ENCODE assay signal across 1 cellular context in the genomic region with DNA sequence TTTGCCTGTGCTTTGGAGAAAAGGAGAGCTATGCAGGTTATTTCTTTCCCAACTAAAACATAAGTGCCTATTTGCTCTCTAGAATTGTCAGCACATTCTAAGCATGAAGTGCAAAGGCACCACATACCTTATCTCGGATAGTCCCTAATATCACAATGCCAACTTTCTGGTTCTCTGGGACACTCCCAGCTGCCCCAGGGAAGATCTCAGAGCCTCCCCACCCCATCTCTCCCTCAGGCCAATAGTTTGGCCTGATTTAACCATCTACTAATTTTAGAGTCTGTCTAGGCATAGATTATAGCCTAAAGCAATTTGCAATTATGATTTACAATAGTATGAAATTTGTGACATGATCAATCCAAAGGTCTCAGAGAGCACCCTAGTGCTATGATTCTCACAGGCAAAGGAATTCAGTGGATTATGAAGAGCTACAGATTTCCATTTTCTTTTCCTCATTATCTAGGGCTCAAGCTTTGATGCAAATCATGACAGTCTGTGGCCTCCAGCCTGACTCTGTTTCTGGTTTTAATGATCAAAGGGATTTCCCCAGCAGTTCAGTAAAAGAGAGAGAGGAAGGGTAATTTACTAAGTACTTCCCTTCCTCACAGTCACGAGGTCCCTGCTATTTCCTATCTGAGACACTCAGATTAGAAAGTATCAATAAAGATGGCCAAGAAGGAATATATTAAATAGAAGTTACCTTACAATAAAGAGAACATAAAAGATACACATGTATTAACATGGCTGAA.
TF ChIP-seq lines count a peak whose summit lies in the region.

No MANE protein-coding gene starts in this region.

TF ChIP-seq in WTC11, 78 proteins besides CTCF, POLR2A, EP300 and RAD21 (continued from another document):
- TF ChIP-seq, protein P1, sequence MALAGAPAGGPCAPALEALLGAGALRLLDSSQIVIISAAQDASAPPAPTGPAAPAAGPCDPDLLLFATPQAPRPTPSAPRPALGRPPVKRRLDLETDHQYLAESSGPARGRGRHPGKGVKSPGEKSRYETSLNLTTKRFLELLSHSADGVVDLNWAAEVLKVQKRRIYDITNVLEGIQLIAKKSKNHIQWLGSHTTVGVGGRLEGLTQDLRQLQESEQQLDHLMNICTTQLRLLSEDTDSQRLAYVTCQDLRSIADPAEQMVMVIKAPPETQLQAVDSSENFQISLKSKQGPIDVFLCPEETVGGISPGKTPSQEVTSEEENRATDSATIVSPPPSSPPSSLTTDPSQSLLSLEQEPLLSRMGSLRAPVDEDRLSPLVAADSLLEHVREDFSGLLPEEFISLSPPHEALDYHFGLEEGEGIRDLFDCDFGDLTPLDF (CRISPR knock-in tag; IDR thresholded peaks at IDR 0.05) = no peak
- TF ChIP-seq PRRX2 (CRISPR knock-in tag; IDR thresholded peaks at IDR 0.05) = no peak
- TF ChIP-seq, protein P2, sequence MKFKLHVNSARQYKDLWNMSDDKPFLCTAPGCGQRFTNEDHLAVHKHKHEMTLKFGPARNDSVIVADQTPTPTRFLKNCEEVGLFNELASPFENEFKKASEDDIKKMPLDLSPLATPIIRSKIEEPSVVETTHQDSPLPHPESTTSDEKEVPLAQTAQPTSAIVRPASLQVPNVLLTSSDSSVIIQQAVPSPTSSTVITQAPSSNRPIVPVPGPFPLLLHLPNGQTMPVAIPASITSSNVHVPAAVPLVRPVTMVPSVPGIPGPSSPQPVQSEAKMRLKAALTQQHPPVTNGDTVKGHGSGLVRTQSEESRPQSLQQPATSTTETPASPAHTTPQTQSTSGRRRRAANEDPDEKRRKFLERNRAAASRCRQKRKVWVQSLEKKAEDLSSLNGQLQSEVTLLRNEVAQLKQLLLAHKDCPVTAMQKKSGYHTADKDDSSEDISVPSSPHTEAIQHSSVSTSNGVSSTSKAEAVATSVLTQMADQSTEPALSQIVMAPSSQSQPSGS (CRISPR knock-in tag; IDR thresholded peaks at IDR 0.05; ENCODE audit: borderline replicate concordance, low read depth) = no peak
- TF ChIP-seq ZNF232 (CRISPR knock-in tag; IDR thresholded peaks at IDR 0.05) = no peak
- TF ChIP-seq, protein P3, sequence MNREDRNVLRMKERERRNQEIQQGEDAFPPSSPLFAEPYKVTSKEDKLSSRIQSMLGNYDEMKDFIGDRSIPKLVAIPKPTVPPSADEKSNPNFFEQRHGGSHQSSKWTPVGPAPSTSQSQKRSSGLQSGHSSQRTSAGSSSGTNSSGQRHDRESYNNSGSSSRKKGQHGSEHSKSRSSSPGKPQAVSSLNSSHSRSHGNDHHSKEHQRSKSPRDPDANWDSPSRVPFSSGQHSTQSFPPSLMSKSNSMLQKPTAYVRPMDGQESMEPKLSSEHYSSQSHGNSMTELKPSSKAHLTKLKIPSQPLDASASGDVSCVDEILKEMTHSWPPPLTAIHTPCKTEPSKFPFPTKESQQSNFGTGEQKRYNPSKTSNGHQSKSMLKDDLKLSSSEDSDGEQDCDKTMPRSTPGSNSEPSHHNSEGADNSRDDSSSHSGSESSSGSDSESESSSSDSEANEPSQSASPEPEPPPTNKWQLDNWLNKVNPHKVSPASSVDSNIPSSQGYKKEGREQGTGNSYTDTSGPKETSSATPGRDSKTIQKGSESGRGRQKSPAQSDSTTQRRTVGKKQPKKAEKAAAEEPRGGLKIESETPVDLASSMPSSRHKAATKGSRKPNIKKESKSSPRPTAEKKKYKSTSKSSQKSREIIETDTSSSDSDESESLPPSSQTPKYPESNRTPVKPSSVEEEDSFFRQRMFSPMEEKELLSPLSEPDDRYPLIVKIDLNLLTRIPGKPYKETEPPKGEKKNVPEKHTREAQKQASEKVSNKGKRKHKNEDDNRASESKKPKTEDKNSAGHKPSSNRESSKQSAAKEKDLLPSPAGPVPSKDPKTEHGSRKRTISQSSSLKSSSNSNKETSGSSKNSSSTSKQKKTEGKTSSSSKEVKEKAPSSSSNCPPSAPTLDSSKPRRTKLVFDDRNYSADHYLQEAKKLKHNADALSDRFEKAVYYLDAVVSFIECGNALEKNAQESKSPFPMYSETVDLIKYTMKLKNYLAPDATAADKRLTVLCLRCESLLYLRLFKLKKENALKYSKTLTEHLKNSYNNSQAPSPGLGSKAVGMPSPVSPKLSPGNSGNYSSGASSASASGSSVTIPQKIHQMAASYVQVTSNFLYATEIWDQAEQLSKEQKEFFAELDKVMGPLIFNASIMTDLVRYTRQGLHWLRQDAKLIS (CRISPR knock-in tag; IDR thresholded peaks at IDR 0.05; ENCODE audit: borderline replicate concordance) = no peak
- TF ChIP-seq ATF1 (CRISPR knock-in tag; IDR thresholded peaks at IDR 0.05) = no peak
